In genomic region chr13:25249001-25249543, GRCh38 we compare ENCODE assay signal across 8 cellular contexts. TPM values are rescaled to one million over a fixed set of nuclear protein-coding genes. Genes with fewer than 3 reads are reported as not detected.
DNase-seq lines count a peak whose midpoint lies in the region; ATAC-seq and TF ChIP-seq lines count a peak whose summit lies in the region.

No MANE protein-coding gene starts in this region.

- peak; percentile 59 for TF ChIP-seq CTCF in GM12864 (IDR thresholded peaks at IDR 0.05; ENCODE audit: low read depth, low read length, missing control alignments)
- peak; percentile 67 for TF ChIP-seq CTCF in HFFc6 (IDR thresholded peaks at IDR 0.05)
- peak; percentile 50; the same call in 1 of the 2 replicates for TF ChIP-seq CTCF in Panc1 (IDR thresholded peaks at IDR 0.05)

- peaks cover 7% of the 10 kb centered on the region; the same call in 1 of the 2 replicates for H3K4me1 Mint-ChIP-seq in HFFc6 (ENCODE audit: low read depth)

- H3K27me3 ChIP-seq in Panc1 (ENCODE audit: control insufficient read depth, insufficient read depth, low read length) = no peaks in the 10 kb centered on the region

- ATAC-seq in Panc1 (no peak), GM19328 (IDR thresholded peaks at IDR 0.05; ENCODE audit: unreplicated experiment) (no peak), HG03571 (IDR thresholded peaks at IDR 0.05; ENCODE audit: unreplicated experiment) (no peak)

- H3K4me3 ChIP-seq in GM12864 (ENCODE audit: low read depth, low read length) = no peak overlapping the region
- H3K4me3 ChIP-seq in Panc1 (ENCODE audit: low read depth in 2 of 2, low read length in 2 of 2) = no peak overlapping the region

- CTCF ChIA-PET in Panc1 (lab: Charles Lee) = no interaction called here

- H3K4me1 ChIP-seq in Panc1 (ENCODE audit: control insufficient read depth, insufficient read depth, low read length) = no peaks in the 10 kb centered on the region; the same call in 1 of the 2 replicates

- POLR2A ChIA-PET in Panc1 (lab: Charles Lee) = no interaction called here

- no peaks in the 10 kb centered on the region for H3K9me3 ChIP-seq in Panc1 (ENCODE audit: control insufficient read depth, insufficient read depth, low read depth, low read length)

- no peaks in the 10 kb centered on the region for H3K9me3 Mint-ChIP-seq in HFFc6

- no peaks in the 10 kb centered on the region for H3K36me3 ChIP-seq in Panc1 (ENCODE audit: control insufficient read depth, insufficient read depth, low read length)

- no peak overlapping the region for H3K4me3 Mint-ChIP-seq in HFFc6

- H3K27me3 Mint-ChIP-seq in HFFc6 (ENCODE audit: insufficient read depth) = no peaks in the 10 kb centered on the region

- DNase-seq in GM12864 (ENCODE audit: low read depth) = peak; percentile 24
- peak; percentile 60 for DNase-seq in HFFc6
- no peak for DNase-seq in Panc1 (ENCODE audit: low read depth, low spot score)
- peak in 41 of 42 donors; percentile 29 to 87 (median 63) for DNase-seq in head of caudate nucleus
- no peak for DNase-seq in SHP77 (lab: John Stamatoyannopoulos, UW)
- no peak for DNase-seq in T1000 (lab: John Stamatoyannopoulos, UW)

- in situ Hi-C loops in Panc1 (cut with HindIII; ENCODE audit: low pct_unique_long_range_greater_than_20kb, low sequenced_read_pairs) = no loop called here

- intact Hi-C loops in Panc1 (cut with micrococcal nuclease; ENCODE audit: unreplicated experiment) = no loop called here
- intact Hi-C loops in head of caudate nucleus (cut with DNase I) = loop anchor here (10.0 kb wide), 1 partner anchor 54 kb away; no protein-coding TSS in a partner anchor

- no TSS peak for BruUV-seq in Panc1 (replicated peaks; lab: Mats Ljungman, UMichigan)

- peaks cover 24% of the 10 kb centered on the region for H3K36me3 Mint-ChIP-seq in HFFc6 (ENCODE audit: low read depth)

- no peak overlapping the region for H3K27ac ChIP-seq in Panc1 (ENCODE audit: low read length)

- peak overlapping the region; percentile 30; the same call in 1 of the 2 replicates for H3K27ac Mint-ChIP-seq in HFFc6

RNA-seq across cellular contexts. Expression of gene MTMR6, which starts 38.2 kb away (rescaled TPM):
- 10 to 100 TPM; 23.5 to 31.0 (median 28.4) TPM for total RNA-seq in HFFc6 (2021; fragmentation: NEBNext Ultra II Directional; extraction: Animal tissue kit (Norgen Biotek cat#: 25700))
- 9.7 TPM for total RNA-seq in Panc1 (2021; ENCODE audit: unreplicated experiment)
- polyA plus RNA-seq in Panc1 (2012; ENCODE audit: insufficient read length) = 4.0 TPM

RNA-seq across cellular contexts. Expression of gene NUP58, which starts 52.4 kb away (rescaled TPM):
- total RNA-seq in HFFc6 (2021; fragmentation: NEBNext Ultra II Directional; extraction: Animal tissue kit (Norgen Biotek cat#: 25700)) = 10 to 100 TPM; 44.6 to 51.6 (median 46.8) TPM
- total RNA-seq in Panc1 (2021; ENCODE audit: unreplicated experiment) = 40.0 TPM
- polyA plus RNA-seq in Panc1 (2012; ENCODE audit: insufficient read length) = 13.9 TPM

Comparison
In these comparisons a context has a peak if more than half of its experiments do, and no peak if none do; other contexts are left out.
1. DNase-seq: peak in GM12864 (single experiment), HFFc6 (single experiment) and head of caudate nucleus (41 of 42); none in Panc1 (single experiment), SHP77 (0 of 2) and T1000 (single experiment).
2. Peak in every context shown above with its lines, with median percentiles within 50 percentile points of each other: CTCF ChIP-seq.